Comparison of ENCODE assay signal across 1 cellular context in genomic region chr7:121546632-121547340, GRCh38.
TF ChIP-seq lines count a peak whose summit lies in the region.

No MANE protein-coding gene starts in this region.

TF ChIP-seq in HEK293, 187 proteins besides CTCF, POLR2A, EP300 and RAD21 (continued from another document):
- TF ChIP-seq ZNF362 (tag by site-specific recombination; IDR thresholded peaks at IDR 0.05) (no peak), ZNF585B (tag by site-specific recombination; IDR thresholded peaks at IDR 0.05) (no peak), HOXD13 (CRISPR knock-in tag; IDR thresholded peaks at IDR 0.05; ENCODE audit: borderline replicate concordance) (no peak)
